23 cellular contexts compared by ENCODE assay signal in genomic region chr2:147222506-147222905, GRCh38.
DNase-seq lines count a peak whose midpoint lies in the region; ATAC-seq, FAIRE-seq and TF ChIP-seq lines count a peak whose summit lies in the region.
"Had no signal": no experiment of that assay in that cellular context is flagged by ENCODE, and none has a peak within 500 bp of the region (broad histone marks: within the 10 kb centered on the region; RNA-seq: fewer than 3 reads in every experiment).

No MANE protein-coding gene starts in this region.

- no peaks in the 10 kb centered on the region; a peak in 1 of 4 replicates for H3K36me3 ChIP-seq in GM12878 (ENCODE audit: control insufficient read depth in 2 of 2, insufficient read depth in 2 of 2, low read length in 1 of 2)
- no peaks in the 10 kb centered on the region for H3K36me3 ChIP-seq in suprapubic skin
- H3K36me3 ChIP-seq: right lobe of liver, SJCRH30, thyroid gland had no signal

- peak overlapping the region; percentile 37; the same call in 1 of the 2 replicates for H2AFZ ChIP-seq in GM12878 (ENCODE audit: control insufficient read depth, low read depth, low read length)

- no TSS peak for BruUV-seq in GM12878 (replicated peaks; lab: Mats Ljungman, UMichigan)

- TF ChIP-seq POLR2A in GM12878 (IDR thresholded peaks at IDR 0.05; ENCODE audit: low read depth, low read length) = no peak
- no peak for TF ChIP-seq POLR2A in suprapubic skin (IDR thresholded peaks at IDR 0.05)

- no peak for DNase-seq in GM12878 (ENCODE audit: low read depth, low spot score)
- no peak for DNase-seq in suprapubic skin (ENCODE audit: low spot score in 2 of 2)
- DNase-seq in type B pancreatic cell (ENCODE audit: extremely low spot score, unreplicated experiment) = no peak
- DNase-seq: activated CD8-positive, alpha-beta T cell treated with anti-CD3 and anti-CD28 coated beads for 36 hours; activated naive CD4-positive, alpha-beta T cell treated with anti-CD3 and anti-CD28 coated beads, Interleukin-2, amount 50 U/mL, for 16 hours; activated T-cell treated with anti-CD3 and anti-CD28 coated beads, Interleukin-2, amount 50 U/mL, for 4 hours; cerebellar nuclear complex; COR-L47; effector memory CD4-positive, alpha-beta T cell; NCI-H187 treated with DMSO at 0.1 percent for 48 hours; right lobe of liver; SJCRH30; stimulated activated naive B cell treated with anti-CD40 and anti-IgM and Interleukin-4, amounts not matched to agents 10 μg/mL and 1 μg/mL and 100 μg/mL, for 72 hours; T-helper 17 cell; thyroid gland had no signal

- TF ChIP-seq RAD21 in GM12878 (IDR thresholded peaks at IDR 0.05; ENCODE audit: insufficient read depth, low read depth, low read length) = no peak

- TF ChIP-seq CTCF in GM12878 (IDR thresholded peaks at IDR 0.05 in 2 of 3, conservative IDR thresholded peaks at IDR 0.05 in 1 of 3; ENCODE audit: control insufficient read depth in 2 of 3, extremely low read depth in 1 of 3, insufficient read depth in 1 of 3, low read depth in 3 of 3, low read length in 3 of 3) (no peak), suprapubic skin (IDR thresholded peaks at IDR 0.05) (no peak), type B pancreatic cell (conservative IDR thresholded peaks at IDR 0.05) (no peak)

- H3K9me3 Mint-ChIP-seq in type B pancreatic cell = peaks cover 8% of the 10 kb centered on the region

- no peak for TF ChIP-seq EP300 in GM12878 (IDR thresholded peaks at IDR 0.05; ENCODE audit: borderline replicate concordance in 1 of 2, control insufficient read depth in 1 of 2, low read depth in 2 of 2, low read length in 2 of 2)
- TF ChIP-seq EP300 in suprapubic skin (IDR thresholded peaks at IDR 0.05) = no peak

- H3K9me3 ChIP-seq in GM12878 (replicated peaks; ENCODE audit: control insufficient read depth, insufficient read depth, low read length) = peaks cover 4% of the 10 kb centered on the region; the same call in 2 of the 3 replicates
- H3K9me3 ChIP-seq in suprapubic skin = no peaks in the 10 kb centered on the region
- H3K9me3 ChIP-seq: right lobe of liver, SJCRH30, thyroid gland had no signal

- H3K27me3 Mint-ChIP-seq in type B pancreatic cell = no peaks in the 10 kb centered on the region
- H3K27me3 Mint-ChIP-seq: activated CD8-positive, alpha-beta T cell treated with anti-CD3 and anti-CD28 coated beads for 36 hours; stimulated activated naive B cell treated with anti-CD40 and anti-IgM and Interleukin-4, amounts not matched to agents 10 μg/mL and 1 μg/mL and 100 μg/mL, for 72 hours; T-helper 17 cell had no signal

- peaks cover 6% of the 10 kb centered on the region; the same call in 1 of the 2 replicates for H3K4me1 ChIP-seq in GM12878 (ENCODE audit: control insufficient read depth, insufficient read depth, low read length)
- no peaks in the 10 kb centered on the region for H3K4me1 ChIP-seq in suprapubic skin
- H3K4me1 ChIP-seq: right lobe of liver, thyroid gland had no signal

- H3K27ac ChIP-seq in GM12878 (ENCODE audit: control insufficient read depth, insufficient read depth) (peak overlapping the region; percentile 13), suprapubic skin (no peak overlapping the region)
- H3K27ac ChIP-seq: right lobe of liver, SJCRH30, thyroid gland had no signal

- H3K9ac ChIP-seq in GM12878 (ENCODE audit: control insufficient read depth, insufficient read depth, low read length) = no peak overlapping the region

- H3K4me1 Mint-ChIP-seq in type B pancreatic cell (ENCODE audit: unreplicated experiment) = no peaks in the 10 kb centered on the region
- H3K4me1 Mint-ChIP-seq: stimulated activated naive B cell treated with anti-CD40 and anti-IgM and Interleukin-4, amounts not matched to agents 10 μg/mL and 1 μg/mL and 100 μg/mL, for 72 hours had no signal

- intact Hi-C loops in GM12878 (cut with micrococcal nuclease; ENCODE audit: unreplicated experiment) = no loop called here

- CTCF ChIA-PET in GM12878 (lab: Yijun Ruan, JAX) = no interaction called here

- H3K79me2 ChIP-seq in GM12878 (ENCODE audit: control insufficient read depth, insufficient read depth, low read length) = no peaks in the 10 kb centered on the region

- ATAC-seq in GM18517 (IDR thresholded peaks at IDR 0.05; ENCODE audit: unreplicated experiment) = peak; percentile 60
- ATAC-seq in GM19351 (IDR thresholded peaks at IDR 0.05; ENCODE audit: unreplicated experiment) = peak; percentile 78
- ATAC-seq in HG02885 (IDR thresholded peaks at IDR 0.05; ENCODE audit: poor library complexity, unreplicated experiment) = peak; percentile 65
- ATAC-seq in GM12878 = peak; percentile 86
- no peak for ATAC-seq in GM19463 (IDR thresholded peaks at IDR 0.05; ENCODE audit: unreplicated experiment)
- ATAC-seq in GM19397 (IDR thresholded peaks at IDR 0.05; ENCODE audit: unreplicated experiment) = no peak
- ATAC-seq: activated CD8-positive, alpha-beta T cell treated with anti-CD3 and anti-CD28 coated beads for 36 hours; activated T-cell treated with anti-CD3 and anti-CD28 coated beads, Interleukin-2, amount 50 U/mL, for 4 hours; PC-3; right lobe of liver; stimulated activated naive B cell treated with anti-CD40 and anti-IgM and Interleukin-4, amounts not matched to agents 10 μg/mL and 1 μg/mL and 100 μg/mL, for 72 hours; T-helper 17 cell; WTC11 had no signal

- 0 out of 2 replicates have a peak overlapping the region, but pooled peaks have one; percentile 4 for H3K4me2 ChIP-seq in GM12878 (ENCODE audit: control insufficient read depth, insufficient read depth)

- FAIRE-seq in GM12878 (lab: Jason Lieb, UNC) = no peak
- FAIRE-seq: astrocyte had no signal

- no peak overlapping the region for H3K27ac Mint-ChIP-seq in type B pancreatic cell
- H3K27ac Mint-ChIP-seq: activated CD8-positive, alpha-beta T cell treated with anti-CD3 and anti-CD28 coated beads for 36 hours; stimulated activated naive B cell treated with anti-CD40 and anti-IgM and Interleukin-4, amounts not matched to agents 10 μg/mL and 1 μg/mL and 100 μg/mL, for 72 hours; T-helper 17 cell; WTC11 had no signal

- H3K4me3 ChIP-seq in GM12878 = no peak overlapping the region
- H3K4me3 ChIP-seq in suprapubic skin = no peak overlapping the region
- H3K4me3 ChIP-seq: right lobe of liver, SJCRH30, thyroid gland had no signal

- no peaks in the 10 kb centered on the region for H4K20me1 ChIP-seq in GM12878 (ENCODE audit: control insufficient read depth, insufficient read depth)

- RAD21 ChIA-PET in GM12878 (lab: Charles Lee; ENCODE audit: unreplicated experiment) = no interaction called here

- POLR2A ChIA-PET in GM12878 (lab: Charles Lee) = no interaction called here

- H3K27me3 ChIP-seq in GM12878 (replicated peaks in 1 of 2; ENCODE audit: control insufficient read depth in 2 of 2, insufficient read depth in 2 of 2, low read length in 1 of 2) = no peaks in the 10 kb centered on the region
- no peaks in the 10 kb centered on the region for H3K27me3 ChIP-seq in suprapubic skin
- H3K27me3 ChIP-seq: right lobe of liver, SJCRH30, thyroid gland had no signal

- H3K4me3 Mint-ChIP-seq in type B pancreatic cell = no peak overlapping the region
- H3K4me3 Mint-ChIP-seq: activated CD8-positive, alpha-beta T cell treated with anti-CD3 and anti-CD28 coated beads for 36 hours; activated T-cell treated with anti-CD3 and anti-CD28 coated beads, Interleukin-2, amount 50 U/mL, for 4 hours; stimulated activated naive B cell treated with anti-CD40 and anti-IgM and Interleukin-4, amounts not matched to agents 10 μg/mL and 1 μg/mL and 100 μg/mL, for 72 hours; T-helper 17 cell; WTC11 had no signal

- SMC1A ChIA-PET in GM12878 (lab: Charles Lee; ENCODE audit: uncharacterized antibody, unreplicated experiment) = interaction anchor here (1.8 kb wide), 1 partner anchor 41 kb away, joined by 4 read pairs; no protein-coding TSS in a partner anchor

- in situ Hi-C loops in GM12878 (cut with MboI) = no loop called here

- H3K36me3 Mint-ChIP-seq in type B pancreatic cell = no peaks in the 10 kb centered on the region
- H3K36me3 Mint-ChIP-seq: stimulated activated naive B cell treated with anti-CD40 and anti-IgM and Interleukin-4, amounts not matched to agents 10 μg/mL and 1 μg/mL and 100 μg/mL, for 72 hours had no signal

TF ChIP-seq in GM12878, 131 proteins besides CTCF, POLR2A, EP300 and RAD21 (continues in another document):
- peak in 1 of 2 experiments; percentile 16; a peak in 1 of 4 replicates for TF ChIP-seq IKZF2 (IDR thresholded peaks at IDR 0.05)
- TF ChIP-seq NFXL1 (IDR thresholded peaks at IDR 0.05; ENCODE audit: borderline replicate concordance) = no peak
- TF ChIP-seq HSF1 (IDR thresholded peaks at IDR 0.05; ENCODE audit: low read depth, low read length) = no peak
- TF ChIP-seq MYB (IDR thresholded peaks at IDR 0.05; ENCODE audit: borderline replicate concordance, low read depth, low read length) = no peak
- TF ChIP-seq, protein P1, sequence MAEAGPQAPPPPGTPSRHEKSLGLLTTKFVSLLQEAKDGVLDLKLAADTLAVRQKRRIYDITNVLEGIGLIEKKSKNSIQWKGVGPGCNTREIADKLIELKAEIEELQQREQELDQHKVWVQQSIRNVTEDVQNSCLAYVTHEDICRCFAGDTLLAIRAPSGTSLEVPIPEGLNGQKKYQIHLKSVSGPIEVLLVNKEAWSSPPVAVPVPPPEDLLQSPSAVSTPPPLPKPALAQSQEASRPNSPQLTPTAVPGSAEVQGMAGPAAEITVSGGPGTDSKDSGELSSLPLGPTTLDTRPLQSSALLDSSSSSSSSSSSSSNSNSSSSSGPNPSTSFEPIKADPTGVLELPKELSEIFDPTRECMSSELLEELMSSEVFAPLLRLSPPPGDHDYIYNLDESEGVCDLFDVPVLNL (IDR thresholded peaks at IDR 0.05; ENCODE audit: low read depth, low read length) = no peak
- no peak for TF ChIP-seq KAT2A (conservative IDR thresholded peaks at IDR 0.05; ENCODE audit: control insufficient read depth, low read depth, low read length)
- TF ChIP-seq RUNX3 (IDR thresholded peaks at IDR 0.05; ENCODE audit: low read length) = no peak; the same call in 1 of the 2 replicates
- no peak for TF ChIP-seq HCFC1 (IDR thresholded peaks at IDR 0.05; ENCODE audit: low read length)
- TF ChIP-seq STAT3 (IDR thresholded peaks at IDR 0.05; ENCODE audit: low read depth, low read length) = no peak
- TF ChIP-seq MTA2 (IDR thresholded peaks at IDR 0.05; ENCODE audit: low read depth) = peak; percentile 21; the same call in 1 of the 2 replicates

Comparison
In these comparisons a context has a peak if more than half of its experiments do, and no peak if none do; other contexts are left out.
1. ATAC-seq: peak in GM18517 (single experiment), GM19351 (single experiment), HG02885 (single experiment) and GM12878 (single experiment); none in GM19463 (single experiment) and GM19397 (single experiment).